28 cellular contexts compared by ENCODE assay signal in the genomic region with DNA sequence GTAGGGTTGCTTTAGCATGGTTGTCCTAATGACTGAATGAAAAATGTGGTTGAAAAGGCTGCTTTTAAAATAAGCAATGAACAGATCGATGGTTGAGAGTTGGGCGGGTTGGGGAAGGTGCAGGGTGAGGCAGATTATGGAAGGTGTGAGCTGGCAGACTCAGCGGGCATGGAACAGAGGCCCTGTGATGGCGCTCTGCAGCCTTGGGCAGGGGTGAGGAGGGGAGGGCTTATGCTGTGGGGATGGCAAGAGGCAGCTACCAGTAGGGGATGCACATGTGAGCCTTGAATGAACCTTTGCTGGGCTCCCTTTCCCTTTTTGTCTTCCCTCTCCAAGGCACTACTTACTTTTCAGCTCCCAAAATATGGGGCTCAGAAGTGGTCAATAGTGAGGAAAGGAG.
"Had no signal": no experiment of that assay in that cellular context is flagged by ENCODE, and none has a peak within 500 bp of the region (broad histone marks: within the 10 kb centered on the region; RNA-seq: fewer than 3 reads in every experiment).

No MANE protein-coding gene starts in this region.

- H3K4me2 ChIP-seq: KMS-11 had no signal

- ATAC-seq: activated CD8-positive, alpha-beta T cell treated with anti-CD3 and anti-CD28 coated beads for 36 hours; activated naive CD4-positive, alpha-beta T cell treated with anti-CD3 and anti-CD28 coated beads, Interleukin-2, amount 50 U/mL, for 72 hours; activated T-cell treated with anti-CD3 and anti-CD28 coated beads, Interleukin-2, amount 50 U/mL, for 72 hours; activated T-helper 17 cell treated with anti-CD3 and anti-CD28 coated beads, Interleukin-2, amount 50 U/mL, for 72 hours; body of pancreas; PC-3 had no signal

- H3K9me3 ChIP-seq: adrenal gland, body of pancreas, breast epithelium, Peyer's patch had no signal

- H3K4me1 ChIP-seq: breast epithelium, Peyer's patch had no signal

- H3K36me3 ChIP-seq: adrenal gland, breast epithelium, WERI-Rb-1 had no signal

- H3K27me3 ChIP-seq: adrenal gland, body of pancreas, breast epithelium, Peyer's patch had no signal

- DNase-seq: activated CD4-positive, alpha-beta T cell treated with anti-CD3 and anti-CD28 coated beads, Interleukin-2, amount 10 ng/mL, durations not matched to agents 24 days and 14 days; activated CD4-positive, alpha-beta T cell treated with anti-CD3 and anti-CD28 coated beads, Interleukin-2, amount 50 U/mL, for 4 hours; activated CD8-positive, alpha-beta T cell treated with anti-CD3 and anti-CD28 coated beads for 36 hours; activated effector memory CD4-positive, alpha-beta T cell treated with anti-CD3 and anti-CD28 coated beads, Interleukin-2, amount 50 U/mL, for 16 hours; activated naive CD4-positive, alpha-beta T cell; activated T-cell treated with anti-CD3 and anti-CD28 coated beads, Interleukin-2, amount 50 U/mL, for 1 hour; activated T-cell treated with anti-CD3 and anti-CD28 coated beads, Interleukin-2, amount 50 U/mL, for 72 hours; adrenal gland; body of pancreas; MM.1S; MV-4-11; NCI-H1092; NCI-H1436 treated with DMSO at 0.1 percent for 48 hours; NCI-H1694 treated with DMSO at 0.1 percent for 48 hours; NCI-H2029; NCI-H524; NCI-H69; PC-3; Peyer's patch; RPMI8226; SIG-M5; T1000; WERI-Rb-1 had no signal

- H3K27ac ChIP-seq: adrenal gland, body of pancreas, breast epithelium, KMS-11, Peyer's patch, WERI-Rb-1 had no signal

- FAIRE-seq: astrocyte had no signal

- H3K9ac ChIP-seq: KMS-11 had no signal

- H3K4me3 ChIP-seq: adrenal gland, body of pancreas, breast epithelium, Peyer's patch had no signal
